ENCODE assay signal across 28 cellular contexts in the genomic region with DNA sequence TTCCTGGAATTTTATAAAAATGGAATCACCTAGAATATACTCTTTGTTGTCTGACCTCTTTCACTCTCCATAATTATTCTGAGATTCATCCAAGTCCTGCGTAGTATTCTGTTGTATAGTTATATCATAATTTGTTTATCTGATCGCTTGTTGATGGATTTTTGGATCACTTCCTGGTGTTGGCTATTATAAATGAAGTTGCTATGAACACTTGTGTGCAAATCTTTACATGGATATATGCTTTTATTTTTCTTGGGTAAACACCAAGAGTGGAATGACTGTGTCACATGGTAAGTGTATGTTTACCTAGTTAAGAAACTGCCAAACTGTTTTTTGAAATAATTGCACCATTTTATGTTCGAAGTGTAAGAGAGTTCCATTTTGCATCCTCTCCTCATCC.
"Had no signal": no experiment of that assay in that cellular context is flagged by ENCODE, and none has a peak within 500 bp of the region (broad histone marks: within the 10 kb centered on the region; RNA-seq: fewer than 3 reads in every experiment).

No MANE protein-coding gene starts in this region.

- ATAC-seq: activated CD4-positive, CD25-positive, alpha-beta regulatory T cell treated with anti-CD3 and anti-CD28 coated beads, Interleukin-2, amount 50 U/mL, for 24 hours; activated CD8-positive, alpha-beta T cell treated with anti-CD3 and anti-CD28 coated beads for 36 hours; activated T-cell treated with anti-CD3 and anti-CD28 coated beads, Interleukin-2, amount 50 U/mL, for 4 hours; activated T-helper 17 cell treated with anti-CD3 and anti-CD28 coated beads, Interleukin-2, amount 50 U/mL, for 72 hours; esophagus mucosa; T-helper 17 cell had no signal

- H3K4me3 ChIP-seq: colonic mucosa had no signal

- H3K36me3 ChIP-seq: brain microvascular endothelial cell, colonic mucosa, WERI-Rb-1 had no signal

- H3K27me3 ChIP-seq: brain microvascular endothelial cell, colonic mucosa had no signal

- FAIRE-seq: astrocyte, endometrium, frontal cortex had no signal

- DNase-seq: activated B cell treated with CpG ODN at 0.5 μM for 24 hours; activated CD4-positive, alpha-beta T cell treated with anti-CD3 and anti-CD28 coated beads for 48 hours; activated CD4-positive, alpha-beta T cell treated with anti-CD3 and anti-CD28 coated beads, Interleukin-2, amount 50 U/mL, for 1 hour; activated CD4-positive, alpha-beta T cell treated with anti-CD3 and anti-CD28 coated beads, Interleukin-2, amount 50 U/mL, for 48 hours; activated CD8-positive, alpha-beta memory T cell treated with anti-CD3 and anti-CD28 coated beads for 24 hours; activated CD8-positive, alpha-beta T cell treated with anti-CD3 and anti-CD28 coated beads for 36 hours; activated effector memory CD4-positive, alpha-beta T cell treated with Interleukin-2 at 50 U/mL for 16 hours; activated gamma-delta T cell treated with Interleukin-2 at 50 U/mL for 16 hours; activated naive CD4-positive, alpha-beta T cell treated with anti-CD3 and anti-CD28 coated beads, Interleukin-2, amount 50 U/mL, for 16 hours; activated naive CD4-positive, alpha-beta T cell treated with Interleukin-2 at 50 U/mL for 16 hours; activated T-cell treated with anti-CD3 and anti-CD28 coated beads, Interleukin-2, amount 50 U/mL, for 4 hours; amniotic stem cell; anterior cingulate cortex; brain microvascular endothelial cell; caudate nucleus; colonic mucosa; effector CD8-positive, alpha-beta T cell; foreskin fibroblast; head of caudate nucleus; T-helper 17 cell; T1000; WERI-Rb-1 had no signal
